Comparison of ENCODE assay signal across 8 cellular contexts in genomic region chr20:59149678-59150504, GRCh38. TPM values are rescaled to one million over a fixed set of nuclear protein-coding genes. Genes with fewer than 3 reads are reported as not detected.
DNase-seq lines count a peak whose midpoint lies in the region; ATAC-seq and TF ChIP-seq lines count a peak whose summit lies in the region.

No MANE protein-coding gene starts in this region.

- TF ChIP-seq CTCF in lower lobe of right lung (IDR thresholded peaks at IDR 0.05), result no peak
- TF ChIP-seq CTCF in GM20000 (IDR thresholded peaks at IDR 0.05; ENCODE audit: extremely low read depth, missing control alignments), result no peak

- intact Hi-C loops in lower lobe of right lung (cut with DNase I), result no loop called here

- ATAC-seq in activated T-cell treated with anti-CD3 and anti-CD28 coated beads, Interleukin-2, amount 50 U/mL, for 72 hours (replicated peaks in 1 of 2), result peak; percentile 61 to 71
- ATAC-seq in lower lobe of right lung (peak; percentile 42 to 57), HG02623 (IDR thresholded peaks at IDR 0.05; ENCODE audit: unreplicated experiment) (no peak), HG02610 (IDR thresholded peaks at IDR 0.05; ENCODE audit: unreplicated experiment) (no peak)

- no peak overlapping the region for H3K9ac ChIP-seq in subcutaneous abdominal adipose tissue (ENCODE audit: low read length in 5 of 5)

- peak; percentile 26 for DNase-seq in NCI-H69 (lab: John Stamatoyannopoulos, UW)
- DNase-seq in activated T-cell treated with anti-CD3 and anti-CD28 coated beads, Interleukin-2, amount 50 U/mL, for 72 hours, result peak; percentile 72 to 74
- DNase-seq in lower lobe of right lung, result no peak
- no peak for DNase-seq in DMS 273 treated with DMSO at 0.1 percent for 48 hours (lab: John Stamatoyannopoulos, UW)
- DNase-seq in GM20000 (ENCODE audit: low spot score), result no peak

- no peaks in the 10 kb centered on the region for H3K27me3 Mint-ChIP-seq in activated T-cell treated with anti-CD3 and anti-CD28 coated beads, Interleukin-2, amount 50 U/mL, for 72 hours (ENCODE audit: low read depth)

- peak overlapping the region; percentile 67 for H3K27ac Mint-ChIP-seq in activated T-cell treated with anti-CD3 and anti-CD28 coated beads, Interleukin-2, amount 50 U/mL, for 72 hours

- H3K4me1 ChIP-seq in lower lobe of right lung (peaks cover 38% of the 10 kb centered on the region), subcutaneous abdominal adipose tissue (ENCODE audit: control insufficient read depth in 5 of 5, insufficient read depth in 5 of 5, low read length in 5 of 5) (peaks cover 11 to 58% (median 45%) of the 10 kb centered on the region in 5 donors)

- H3K36me3 ChIP-seq in lower lobe of right lung, result no peaks in the 10 kb centered on the region
- H3K36me3 ChIP-seq in subcutaneous abdominal adipose tissue (ENCODE audit: control insufficient read depth in 5 of 5, insufficient read depth in 5 of 5, low read length in 5 of 5), result no peaks in the 10 kb centered on the region

- H3K4me1 Mint-ChIP-seq in activated T-cell treated with anti-CD3 and anti-CD28 coated beads, Interleukin-2, amount 50 U/mL, for 72 hours (ENCODE audit: low read depth), result peaks cover 98% of the 10 kb centered on the region

- H3K9me3 ChIP-seq in lower lobe of right lung (no peaks in the 10 kb centered on the region), subcutaneous abdominal adipose tissue (ENCODE audit: control insufficient read depth in 5 of 5, low read length in 5 of 5) (no peaks in the 10 kb centered on the region)

- H3K4me3 ChIP-seq in lower lobe of right lung (no peak overlapping the region), subcutaneous abdominal adipose tissue (ENCODE audit: low read depth in 1 of 5, low read length in 5 of 5) (no peak overlapping the region)

- no peaks in the 10 kb centered on the region for H3K27me3 ChIP-seq in lower lobe of right lung (ENCODE audit: low read depth)
- H3K27me3 ChIP-seq in subcutaneous abdominal adipose tissue (ENCODE audit: control insufficient read depth in 5 of 5, insufficient read depth in 4 of 5, low read length in 5 of 5), result peaks cover 0 to 2% (median 0%) of the 10 kb centered on the region in 5 donors

- H3K9me3 Mint-ChIP-seq in activated T-cell treated with anti-CD3 and anti-CD28 coated beads, Interleukin-2, amount 50 U/mL, for 72 hours, result no peaks in the 10 kb centered on the region

- H3K4me3 Mint-ChIP-seq in activated T-cell treated with anti-CD3 and anti-CD28 coated beads, Interleukin-2, amount 50 U/mL, for 72 hours, result peak overlapping the region; percentile 70 to 88

- peaks cover 7 to 15% of the 10 kb centered on the region in 2 donors for H3K36me3 Mint-ChIP-seq in activated T-cell treated with anti-CD3 and anti-CD28 coated beads, Interleukin-2, amount 50 U/mL, for 72 hours (ENCODE audit: insufficient read depth in 2 of 2)

- H3K27ac ChIP-seq in lower lobe of right lung, result no peak overlapping the region
- H3K27ac ChIP-seq in subcutaneous abdominal adipose tissue (ENCODE audit: low read depth, low read length), result peak overlapping the region; percentile 37

RNA-seq across cellular contexts. Expression of gene ZNF831, which starts 13.7 kb away (rescaled TPM):
- total RNA-seq in activated T-cell treated with anti-CD3 and anti-CD28 coated beads, Interleukin-2, amount 50 U/mL, for 72 hours, result 1 to 10 TPM; 8.2 to 9.0 TPM
- total RNA-seq in lower lobe of right lung, result 1.0 TPM

Comparison
In these comparisons a context has a peak if more than half of its experiments do, and no peak if none do; other contexts are left out.
1. DNase-seq: peak in NCI-H69 (single experiment) and activated T-cell treated with anti-CD3 and anti-CD28 coated beads, Interleukin-2, amount 50 U/mL, for 72 hours (2 of 2); none in lower lobe of right lung (single experiment), DMS 273 treated with DMSO at 0.1 percent for 48 hours (single experiment) and GM20000 (single experiment).
2. ATAC-seq: peak in activated T-cell treated with anti-CD3 and anti-CD28 coated beads, Interleukin-2, amount 50 U/mL, for 72 hours (2 of 2) and lower lobe of right lung (2 of 2); none in HG02623 (single experiment) and HG02610 (single experiment).